ENCODE assay signal across 24 cellular contexts in genomic region chr13:39875111-39875510, GRCh38.
A peak's percentile ranks its signal among the peaks of the same experiment; 100 is the strongest.
DNase-seq lines count a peak whose midpoint lies in the region; ATAC-seq, FAIRE-seq and TF ChIP-seq lines count a peak whose summit lies in the region.
"Had no signal": no experiment of that assay in that cellular context is flagged by ENCODE, and none has a peak within 500 bp of the region (broad histone marks: within the 10 kb centered on the region; RNA-seq: fewer than 3 reads in every experiment).

No MANE protein-coding gene starts in this region.

- no peak overlapping the region for H2AK5ac ChIP-seq in H1 (ENCODE audit: low read depth, low read length)

- no peak overlapping the region for H4K5ac ChIP-seq in H1 (ENCODE audit: insufficient read length, low read depth, low read length)

- H4K20me1 ChIP-seq in Karpas-422 (ENCODE audit: insufficient read depth, low read depth, low read length) (no peaks in the 10 kb centered on the region), H1 (replicated peaks in 1 of 2; ENCODE audit: control insufficient read depth in 1 of 2, insufficient read depth in 2 of 2, low read length in 2 of 2) (no peaks in the 10 kb centered on the region)

- no peak overlapping the region for H3K56ac ChIP-seq in H1 (replicated peaks; ENCODE audit: insufficient read length, low read depth, low read length)

- no peak overlapping the region for H3K23ac ChIP-seq in H1 (ENCODE audit: insufficient read length)

- H2AFZ ChIP-seq in ACC112 (ENCODE audit: low read length, unreplicated experiment) (peak overlapping the region; percentile 70), Karpas-422 (ENCODE audit: low read length) (peak overlapping the region; percentile 68; the same call in 1 of the 2 replicates), H1 (ENCODE audit: low read length) (peak overlapping the region; percentile 27; the same call in 1 of the 2 replicates)
- H2AFZ ChIP-seq: parathyroid adenoma had no signal

- H2BK12ac ChIP-seq in H1 (ENCODE audit: low read depth, low read length) = no peak overlapping the region

- FAIRE-seq in H1 (lab: Jason Lieb, UNC) = no peak
- FAIRE-seq: G401.6, GM18507 had no signal

- TF ChIP-seq POLR2A in H1 (IDR thresholded peaks at IDR 0.05; ENCODE audit: control extremely low read depth in 1 of 2, low read depth in 2 of 2, low read length in 2 of 2) = no peak

- H3K27me3 ChIP-seq in ACC112 (ENCODE audit: insufficient read depth, low read length) (no peaks in the 10 kb centered on the region), Karpas-422 (ENCODE audit: low read length) (no peaks in the 10 kb centered on the region), H1 (replicated peaks in 1 of 4; ENCODE audit: control insufficient read depth in 3 of 4, extremely low read depth in 1 of 4, insufficient read depth in 3 of 4, low read length in 3 of 4) (no peaks in the 10 kb centered on the region)
- H3K27me3 ChIP-seq: right lobe of liver, SJCRH30, upper lobe of right lung had no signal

- CTCF ChIA-PET in H1 (lab: Charles Lee; ENCODE audit: partially characterized antibody) = interaction anchor here (0.7 kb wide), 1 partner anchor 30 kb away, joined by 3 read pairs; no protein-coding TSS in a partner anchor

- TF ChIP-seq EP300 in H1 (IDR thresholded peaks at IDR 0.05; ENCODE audit: borderline replicate concordance in 1 of 2, low read depth in 2 of 2, low read length in 2 of 2) = no peak

- no peak overlapping the region for H4K91ac ChIP-seq in H1 (replicated peaks; ENCODE audit: insufficient read length, low read length)

- H3K4me2 ChIP-seq in Karpas-422 (ENCODE audit: low read depth, low read length, poor library complexity, severe bottlenecking) (peak overlapping the region; percentile 58), H1 (ENCODE audit: insufficient read depth in 1 of 2, low read depth in 2 of 2, low read length in 2 of 2) (no peak overlapping the region)

- ATAC-seq in left ventricle myocardium superior (peak; percentile 41), HG02678 (IDR thresholded peaks at IDR 0.05; ENCODE audit: unreplicated experiment) (no peak), GM21737 (IDR thresholded peaks at IDR 0.05; ENCODE audit: unreplicated experiment) (no peak), GM21717 (IDR thresholded peaks at IDR 0.05; ENCODE audit: unreplicated experiment) (no peak), HG02571 (IDR thresholded peaks at IDR 0.05; ENCODE audit: unreplicated experiment) (no peak)
- ATAC-seq: activated T-cell treated with anti-CD3 and anti-CD28 coated beads, Interleukin-2, amount 50 U/mL, for 72 hours; naive thymus-derived CD8-positive, alpha-beta T cell; T-helper 17 cell had no signal

- 75% methylated on average over 1 of the region's 1 CpG; no CpG with 5 or more reads in 1 of the 2 experiments for WGBS in H1 (ENCODE audit: extremely low coverage in 1 of 2, insufficient coverage in 1 of 2, insufficient read length in 1 of 2, insufficient replicate concordance in 2 of 2, low coverage in 1 of 2, low lambda C conversion rate in 2 of 2, missing lambda C conversion rate in 1 of 2), 2 experiments

- no peak overlapping the region for H4K8ac ChIP-seq in H1 (ENCODE audit: extremely low read depth, insufficient read depth, low read length)

- H3K23me2 ChIP-seq in H1 (ENCODE audit: low read depth, low read length) = no peaks in the 10 kb centered on the region

- no peak overlapping the region for H3K4ac ChIP-seq in H1 (replicated peaks; ENCODE audit: insufficient read length, low read depth, low read length)

- POLR2A ChIA-PET in H1 (lab: Charles Lee; ENCODE audit: partially characterized antibody) = interaction anchor here (1.3 kb wide), 1 partner anchor 10 kb away, joined by 4 read pairs; no protein-coding TSS in a partner anchor

- H3K9me2 ChIP-seq in Karpas-422 (replicated peaks; ENCODE audit: insufficient read depth, low read length) = no peaks in the 10 kb centered on the region

- H2BK5ac ChIP-seq in H1 (ENCODE audit: low read depth, low read length) = no peak overlapping the region

- H2BK20ac ChIP-seq in H1 (ENCODE audit: low read length) = no peak overlapping the region

- intact Hi-C loops in left ventricle myocardium superior (cut with micrococcal nuclease) = no loop called here

- no peaks in the 10 kb centered on the region for H3K79me2 ChIP-seq in ACC112 (ENCODE audit: control insufficient read depth, insufficient read depth, low read length, unreplicated experiment)
- no peaks in the 10 kb centered on the region for H3K79me2 ChIP-seq in Karpas-422 (ENCODE audit: low read length)
- H3K79me2 ChIP-seq in H1 (ENCODE audit: control insufficient read depth in 1 of 2, insufficient read depth in 2 of 2, low read length in 2 of 2) = no peaks in the 10 kb centered on the region
- H3K79me2 ChIP-seq: parathyroid adenoma had no signal

- no peak for TF ChIP-seq RAD21 in H1 (IDR thresholded peaks at IDR 0.05 in 1 of 2, conservative IDR thresholded peaks at IDR 0.05 in 1 of 2; ENCODE audit: low read depth in 2 of 2, low read length in 2 of 2)

- no peaks in the 10 kb centered on the region for H3K79me1 ChIP-seq in H1 (ENCODE audit: low read depth, low read length)

- H2BK120ac ChIP-seq in H1 (replicated peaks; ENCODE audit: low read depth, low read length) = no peak overlapping the region

- no peak overlapping the region for H3K9ac ChIP-seq in Karpas-422 (ENCODE audit: low read length)
- no peak overlapping the region for H3K9ac ChIP-seq in H1 (replicated peaks in 1 of 4; ENCODE audit: extremely low read depth in 1 of 4, low read depth in 3 of 4, low read length in 3 of 4)
- H3K9ac ChIP-seq: parathyroid adenoma had no signal

- DNase-seq in Karpas-422 (no peak), H1 (ENCODE audit: low read depth in 1 of 2, low spot score in 2 of 2) (no peak), left ventricle myocardium superior (no peak)
- DNase-seq: activated CD4-positive, alpha-beta T cell treated with anti-CD3 and anti-CD28 coated beads, Interleukin-2, amount 10 ng/mL, durations not matched to agents 24 days and 14 days; activated naive CD4-positive, alpha-beta T cell treated with anti-CD3 and anti-CD28 coated beads, Interleukin-2, amount 50 U/mL, for 16 hours; activated T-cell treated with anti-CD3 and anti-CD28 coated beads, Interleukin-2, amount 50 U/mL, for 72 hours; C1 segment of cervical spinal cord; erythroblast; head of caudate nucleus; KG1; naive thymus-derived CD8-positive, alpha-beta T cell; NCI-H774; right lobe of liver; T-helper 17 cell; upper lobe of right lung had no signal

- TF ChIP-seq CTCF in H1 (IDR thresholded peaks at IDR 0.05; ENCODE audit: control extremely low read depth in 1 of 3, insufficient read depth in 1 of 3, low read depth in 1 of 3, low read length in 3 of 3) = no peak

- H3K9me3 ChIP-seq in Karpas-422 (ENCODE audit: low read length) (no peaks in the 10 kb centered on the region), H1 (ENCODE audit: insufficient read depth in 2 of 2, low read depth in 1 of 2, low read length in 1 of 2) (no peaks in the 10 kb centered on the region)
- H3K9me3 ChIP-seq: right lobe of liver, SJCRH30, upper lobe of right lung had no signal

- no peak overlapping the region for H3K14ac ChIP-seq in H1 (ENCODE audit: insufficient read length)

- peaks cover 31% of the 10 kb centered on the region for H3K4me1 ChIP-seq in ACC112 (ENCODE audit: control insufficient read depth, insufficient read depth, low read length, unreplicated experiment)
- H3K4me1 ChIP-seq in Karpas-422 (ENCODE audit: low read length) = peaks cover 17% of the 10 kb centered on the region
- peaks cover 0 to 6% (median 0%) of the 10 kb centered on the region in 4 experiments; a peak in 2 of 7 replicates for H3K4me1 ChIP-seq in H1 (replicated peaks in 1 of 4; ENCODE audit: control insufficient read depth in 3 of 4, insufficient read depth in 4 of 4, low read length in 3 of 4)
- H3K4me1 ChIP-seq: parathyroid adenoma, right lobe of liver had no signal

- H3K27ac ChIP-seq in ACC112 (ENCODE audit: low read depth, low read length) = peak overlapping the region; percentile 90
- H3K27ac ChIP-seq in Karpas-422 (ENCODE audit: low read length) = peak overlapping the region; percentile 54; the same call in 1 of the 2 replicates
- H3K27ac ChIP-seq in H1 (ENCODE audit: low read depth, low read length) = no peak overlapping the region
- H3K27ac ChIP-seq: parathyroid adenoma, right lobe of liver, SJCRH30, upper lobe of right lung had no signal

- no peak overlapping the region for H2BK15ac ChIP-seq in H1 (ENCODE audit: low read length)

- H3K36me3 ChIP-seq in ACC112 (ENCODE audit: insufficient read depth, low read length) (no peaks in the 10 kb centered on the region), Karpas-422 (ENCODE audit: insufficient read depth, low read length) (no peaks in the 10 kb centered on the region), H1 (ENCODE audit: control insufficient read depth in 2 of 4, insufficient read depth in 4 of 4, low read length in 3 of 4) (no peaks in the 10 kb centered on the region)
- H3K36me3 ChIP-seq: right lobe of liver, SJCRH30, upper lobe of right lung had no signal

- H3K18ac ChIP-seq in H1 (ENCODE audit: extremely low read depth, low read length) = no peak overlapping the region

- H3K4me3 ChIP-seq in ACC112 (ENCODE audit: low read depth, low read length) = no peak overlapping the region
- no peak overlapping the region for H3K4me3 ChIP-seq in Karpas-422 (ENCODE audit: low read length)
- H3K4me3 ChIP-seq in H1 (ENCODE audit: extremely low read depth in 1 of 4, insufficient read depth in 2 of 4, low read depth in 3 of 4, low read length in 4 of 4) = no peak overlapping the region
- H3K4me3 ChIP-seq: right lobe of liver, SJCRH30, upper lobe of right lung had no signal

TF ChIP-seq in H1, 55 proteins besides CTCF, POLR2A, EP300 and RAD21 (continues in another document):
- TF ChIP-seq ASH2L (IDR thresholded peaks at IDR 0.05; ENCODE audit: low read length) = no peak
- TF ChIP-seq SIX5 (IDR thresholded peaks at IDR 0.05; ENCODE audit: low read depth, low read length) = no peak
